Comparison of ENCODE assay signal across 8 cellular contexts in the genomic region with DNA sequence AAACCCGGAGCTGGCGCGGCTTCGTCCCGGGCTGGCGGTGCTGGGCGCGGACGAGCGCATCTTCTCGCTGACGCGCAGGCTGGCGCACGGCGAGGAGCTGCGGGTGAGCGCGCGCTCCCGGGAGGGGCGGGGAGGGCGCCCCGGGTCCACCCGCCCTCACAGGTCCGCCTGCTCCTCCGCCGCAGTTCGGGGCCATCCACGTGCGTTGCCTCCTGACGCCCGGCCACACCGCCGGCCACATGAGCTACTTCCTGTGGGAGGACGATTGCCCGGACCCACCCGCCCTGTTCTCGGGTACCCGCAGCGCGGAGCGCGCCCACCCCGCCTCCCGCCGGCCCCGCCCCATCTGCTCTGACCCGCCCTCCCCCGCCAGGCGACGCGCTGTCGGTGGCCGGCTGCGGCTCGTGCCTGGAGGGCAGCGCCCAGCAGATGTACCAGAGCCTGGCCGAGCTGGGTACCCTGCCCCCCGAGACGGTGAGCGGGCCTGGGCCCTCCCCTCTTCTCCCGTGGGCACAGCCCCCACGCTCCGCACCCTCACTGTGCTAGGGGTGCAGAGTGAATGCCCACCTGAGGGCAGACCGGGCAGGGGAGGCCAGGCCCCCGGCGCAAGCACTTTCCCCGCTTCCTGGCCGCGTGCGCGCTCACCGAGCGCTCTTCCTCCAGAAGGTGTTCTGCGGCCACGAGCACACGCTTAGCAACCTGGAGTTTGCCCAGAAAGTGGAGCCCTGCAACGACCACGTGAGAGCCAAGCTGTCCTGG. TPM values are rescaled to one million over a fixed set of nuclear protein-coding genes. Genes with fewer than 3 reads are reported as not detected.
DNase-seq lines count a peak whose midpoint lies in the region; ATAC-seq and TF ChIP-seq lines count a peak whose summit lies in the region.

No MANE protein-coding gene starts in this region.

- no peak for TF ChIP-seq CTCF in PC-9 (conservative IDR thresholded peaks at IDR 0.05)
- TF ChIP-seq CTCF in omental fat pad (IDR thresholded peaks at IDR 0.05): no peak

- no TSS peak for BruUV-seq in PC-9 (replicated peaks; lab: Mats Ljungman, UMichigan)

- POLR2A ChIA-PET in PC-9 (lab: Charles Lee; ENCODE audit: unreplicated experiment): interaction anchor here (0.5 to 1.0 kb wide), 10 partner anchors 8 to 375 kb away, joined by 3 to 26 read pairs (median 5); a partner anchor contains a TSS

- no peak overlapping the region for H3K27ac ChIP-seq in PC-9

- H3K4me1 ChIP-seq in PC-9 (replicated peaks; ENCODE audit: insufficient read depth): no peaks in the 10 kb centered on the region

- H3K9me3 ChIP-seq in PC-9 (ENCODE audit: insufficient read depth, low read depth): no peaks in the 10 kb centered on the region

- H3F3A ChIP-seq in PC-9 (ENCODE audit: insufficient read depth, low read depth): peaks cover 25% of the 10 kb centered on the region

- CTCF ChIA-PET in PC-9 (lab: Charles Lee): interaction anchor here (0.6 to 1.0 kb wide), 2 partner anchors 16 to 33 kb away, joined by 3 to 4 read pairs; no protein-coding TSS in a partner anchor

- intact Hi-C loops in PC-9 (cut with micrococcal nuclease; ENCODE audit: unreplicated experiment): loop anchor here (1.0 kb wide), 1 partner anchor 12 kb away; a partner anchor contains a TSS

- no peaks in the 10 kb centered on the region for H3K9me2 ChIP-seq in PC-9 (ENCODE audit: insufficient read depth)

- no peaks in the 10 kb centered on the region for H3K79me2 ChIP-seq in PC-9 (ENCODE audit: low read depth)

- ATAC-seq in HG02981 (IDR thresholded peaks at IDR 0.05; ENCODE audit: unreplicated experiment) (peak; percentile 32), omental fat pad (ENCODE audit: low FRiP score) (peak; percentile 39)

- DNase-seq in GM03348 (ENCODE audit: low spot score) (peak; percentile 91), PC-9 (peak; percentile 70 to 87), activated gamma-delta T cell treated with Interleukin-2 at 50 U/mL for 16 hours (peak; percentile 53), foreskin melanocyte (peak; percentile 77), omental fat pad (ENCODE audit: low spot score) (no peak), NCI-H187 treated with DMSO at 0.1 percent for 48 hours (lab: John Stamatoyannopoulos, UW) (no peak), NCI-H1092 (lab: John Stamatoyannopoulos, UW) (no peak)

- no peak overlapping the region for H2AFZ ChIP-seq in PC-9

- H3K27me3 ChIP-seq in PC-9 (ENCODE audit: insufficient read depth, low read depth): no peaks in the 10 kb centered on the region

- peaks cover 4% of the 10 kb centered on the region; the same call in 1 of the 2 replicates for H4K20me1 ChIP-seq in PC-9 (ENCODE audit: insufficient read depth)

- H3K4me3 ChIP-seq in PC-9: peak overlapping the region; percentile 93; the same call in 1 of the 2 replicates

- H3K4me2 ChIP-seq in PC-9: peak overlapping the region; percentile 99

- no peaks in the 10 kb centered on the region for H3K36me3 ChIP-seq in PC-9 (ENCODE audit: low read depth)

RNA-seq across cellular contexts. Expression of a gene that starts 1.4 kb away (rescaled TPM):
- total RNA-seq in PC-9 (2021) (31.0 and 57.6 TPM in 2 replicates), omental fat pad (1 to 10 TPM in 3 of 4 donors, under 1 TPM in 1; 0.79 to 7.3 (median 4.6) TPM)

RNA-seq across cellular contexts. Expression of a gene that starts 2.1 kb away (rescaled TPM):
- 4.2 and 6.4 TPM in 2 replicates for total RNA-seq in PC-9 (2021)
- total RNA-seq in omental fat pad: 1 to 10 TPM in 2 of 4 donors, under 1 TPM in 2; 0.72 to 2.4 (median 1.5) TPM

RNA-seq across cellular contexts. Expression of a gene that starts 7.4 kb away (rescaled TPM):
- total RNA-seq in PC-9 (2021) (55.0 and 102 TPM in 2 replicates), omental fat pad (10 to 100 TPM; 21.9 to 45.4 (median 36.2) TPM)

RNA-seq across cellular contexts. Expression of a gene that starts 12.5 kb away (rescaled TPM):
- total RNA-seq in PC-9 (2021) (44.2 and 45.8 TPM in 2 replicates), omental fat pad (10 to 100 TPM; 17.6 to 26.8 (median 22.1) TPM)

RNA-seq across cellular contexts. Expression of a gene that starts 13.4 kb away (rescaled TPM):
- 77.5 and 88.5 TPM in 2 replicates for total RNA-seq in PC-9 (2021)
- 10 to 100 TPM; 13.6 to 31.2 (median 20.5) TPM for total RNA-seq in omental fat pad

Comparison
In these comparisons a context has a peak if more than half of its experiments do, and no peak if none do; other contexts are left out.
1. DNase-seq: peak in GM03348 (single experiment), PC-9 (2 of 2), activated gamma-delta T cell treated with Interleukin-2 at 50 U/mL for 16 hours (single experiment) and foreskin melanocyte (single experiment); none in omental fat pad (single experiment), NCI-H187 treated with DMSO at 0.1 percent for 48 hours (single experiment) and NCI-H1092 (single experiment).